In genomic region chr12:120710805-120711296, GRCh38 we compare ENCODE assay signal across 8 cellular contexts. TPM values are rescaled to one million over a fixed set of nuclear protein-coding genes. Genes with fewer than 3 reads are reported as not detected.
DNase-seq lines count a peak whose midpoint lies in the region; FAIRE-seq and TF ChIP-seq lines count a peak whose summit lies in the region.

No MANE protein-coding gene starts in this region.

- WGBS in smooth muscle cell (ENCODE audit: low lambda C conversion rate) = under 1% methylated on average over 19 of the region's 31 CpGs

- H3K4me3 ChIP-seq in HAP-1 (peak overlapping the region; percentile 71), ascending aorta (peak overlapping the region; percentile 72 to 82), iPS-11a (ENCODE audit: low read depth, low read length) (peak overlapping the region; percentile 81), smooth muscle cell (peak overlapping the region; percentile 92)

- no peak for FAIRE-seq in D721Med (lab: Jason Lieb, UNC)

- H3K36me3 ChIP-seq in HAP-1 (replicated peaks) = peaks cover 25% of the 10 kb centered on the region
- H3K36me3 ChIP-seq in ascending aorta = peaks cover 6 to 17% of the 10 kb centered on the region in 2 donors
- no peaks in the 10 kb centered on the region for H3K36me3 ChIP-seq in smooth muscle cell (ENCODE audit: low read depth)

- H3K9ac ChIP-seq in smooth muscle cell (ENCODE audit: low read depth) = peak overlapping the region; percentile 85

- H4K20me1 ChIP-seq in smooth muscle cell (ENCODE audit: low read depth) = peaks cover 34% of the 10 kb centered on the region

- H3F3A ChIP-seq in smooth muscle cell (ENCODE audit: low read depth) = peaks cover 14% of the 10 kb centered on the region

- peak overlapping the region; percentile 72 to 86 for H3K27ac ChIP-seq in ascending aorta
- H3K27ac ChIP-seq in smooth muscle cell (ENCODE audit: low read depth) = peak overlapping the region; percentile 39

- peak overlapping the region; percentile 89 for H2AFZ ChIP-seq in smooth muscle cell (ENCODE audit: low read depth)

- DNase-seq in GDM1 (lab: John Stamatoyannopoulos, UW) (peak; percentile 1), HAP-1 (ENCODE audit: low spot score in 2 of 2) (peak in 1 of 2 experiments; percentile 44), NCI-H69 (lab: John Stamatoyannopoulos, UW) (peak; percentile 49), ascending aorta (ENCODE audit: low spot score in 2 of 2) (no peak), smooth muscle cell (lab: John Stamatoyannopoulos, UW; ENCODE audit: unreplicated experiment) (no peak), D721Med (ENCODE audit: insufficient read length, low spot score) (no peak), midbrain (lab: John Stamatoyannopoulos, UW) (no peak)

- in situ Hi-C loops in HAP-1 (cut with MboI; ENCODE audit: low sequenced_read_pairs) = loop anchor here (5.0 to 10.0 kb wide), 3 partner anchors 64 to 386 kb away; partner anchors contain the start of genes PLA2G1B and POP5

- peak overlapping the region; percentile 100 for H3K4me2 ChIP-seq in smooth muscle cell

- intact Hi-C loops in ascending aorta (cut with DNase I) = loop anchor here (1.0 kb wide), 2 partner anchors 24 to 64 kb away; partner anchors contain the start of gene MLEC

- H3K79me2 ChIP-seq in smooth muscle cell (ENCODE audit: low read depth) = peaks cover 32% of the 10 kb centered on the region

- peak in 1 of 3 experiments; percentile 5 for TF ChIP-seq CTCF in ascending aorta (IDR thresholded peaks at IDR 0.05)
- TF ChIP-seq CTCF in smooth muscle cell (IDR thresholded peaks at IDR 0.05; ENCODE audit: borderline replicate concordance, insufficient read depth, poor library complexity, severe bottlenecking) = no peak
- TF ChIP-seq CTCF in D721Med (IDR thresholded peaks at IDR 0.05; ENCODE audit: insufficient read depth, missing control alignments) = no peak

- H3K4me1 ChIP-seq in HAP-1 = peaks cover 9% of the 10 kb centered on the region
- peaks cover 0 to 9% of the 10 kb centered on the region in 2 donors for H3K4me1 ChIP-seq in ascending aorta
- peaks cover 16% of the 10 kb centered on the region for H3K4me1 ChIP-seq in smooth muscle cell (ENCODE audit: low read depth)

- no peaks in the 10 kb centered on the region for H3K9me3 ChIP-seq in HAP-1
- H3K9me3 ChIP-seq in ascending aorta = no peaks in the 10 kb centered on the region
- no peaks in the 10 kb centered on the region for H3K9me3 ChIP-seq in smooth muscle cell (replicated peaks; ENCODE audit: low read depth)

- H3K27me3 ChIP-seq in HAP-1 (ENCODE audit: low read depth) = no peaks in the 10 kb centered on the region
- no peaks in the 10 kb centered on the region for H3K27me3 ChIP-seq in ascending aorta
- no peaks in the 10 kb centered on the region for H3K27me3 ChIP-seq in smooth muscle cell (ENCODE audit: low read depth)

RNA-seq across cellular contexts. Expression of gene UNC119B, which starts 0.6 kb away (rescaled TPM):
- total RNA-seq in ascending aorta (26.8 TPM), smooth muscle cell (18.9 and 20.2 TPM in 2 replicates)
- polyA plus RNA-seq in smooth muscle cell = 9.8 and 13.1 TPM in 2 replicates

RNA-seq across cellular contexts. Expression of gene ACADS, which starts 14.8 kb away (rescaled TPM):
- total RNA-seq in ascending aorta = 58.5 TPM
- total RNA-seq in smooth muscle cell = 3.7 and 6.0 TPM in 2 replicates
- 14.0 and 14.3 TPM in 2 replicates for polyA plus RNA-seq in smooth muscle cell

RNA-seq across cellular contexts. Expression of gene MLEC, which starts 23.9 kb away (rescaled TPM):
- total RNA-seq in ascending aorta (47.5 TPM), smooth muscle cell (70.7 and 92.5 TPM in 2 replicates)
- 220 and 230 TPM in 2 replicates for polyA plus RNA-seq in smooth muscle cell

Comparison
In these comparisons a context has a peak if more than half of its experiments do, and no peak if none do; other contexts are left out.
1. DNase-seq: peak in GDM1 (single experiment) and NCI-H69 (single experiment); none in ascending aorta (0 of 2), smooth muscle cell (single experiment), D721Med (single experiment) and midbrain (single experiment).
2. Peak in every context shown above with its lines, with median percentiles within 50 percentile points of each other: H3K4me3 ChIP-seq.